1 cellular context compared by ENCODE assay signal in the genomic region with DNA sequence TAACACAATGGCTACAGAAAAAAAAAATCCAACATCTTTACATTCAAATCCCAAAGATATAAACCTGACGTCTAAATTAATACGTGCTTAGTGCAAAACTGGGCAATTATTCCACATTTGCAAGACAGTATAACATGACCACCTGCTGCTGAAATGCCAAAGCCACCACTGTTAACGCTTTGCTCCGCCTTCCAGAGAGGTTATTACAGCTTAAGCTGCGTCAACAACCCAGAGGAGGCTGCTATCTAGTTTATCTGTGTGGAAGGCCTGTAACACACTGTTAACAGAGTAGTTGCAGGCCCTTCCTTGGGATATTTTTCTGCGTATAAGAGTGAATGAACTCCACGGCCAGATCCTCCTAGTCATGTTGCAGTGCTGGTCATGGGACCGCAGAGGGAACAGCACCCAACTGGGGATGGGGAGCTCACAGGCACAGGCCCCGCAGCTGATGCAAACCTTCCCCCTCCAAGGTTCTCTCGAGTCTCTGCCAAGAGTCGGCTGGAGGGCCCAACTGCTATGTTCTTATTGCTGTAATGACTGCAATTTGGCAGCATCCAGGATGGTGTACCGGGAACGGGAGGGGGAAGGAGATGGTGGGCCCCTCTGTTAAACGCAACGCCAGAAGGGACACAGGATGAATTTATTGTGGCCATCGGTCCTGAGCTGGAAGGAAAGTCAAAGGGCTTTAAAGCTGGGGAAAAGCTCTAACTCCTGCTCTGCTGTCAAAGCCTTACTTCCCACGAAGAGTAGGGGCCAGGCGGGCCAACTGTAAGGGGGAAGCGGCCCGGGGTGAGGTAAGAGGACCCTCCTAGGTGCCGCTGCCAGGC.
A peak's percentile ranks its signal among the peaks of the same experiment; 100 is the strongest.
TF ChIP-seq lines count a peak whose summit lies in the region.

No MANE protein-coding gene starts in this region.

TF ChIP-seq in HepG2, 621 proteins besides CTCF, POLR2A, EP300 and RAD21 (continued from another document and continues in another):
- TF ChIP-seq, protein P1, sequence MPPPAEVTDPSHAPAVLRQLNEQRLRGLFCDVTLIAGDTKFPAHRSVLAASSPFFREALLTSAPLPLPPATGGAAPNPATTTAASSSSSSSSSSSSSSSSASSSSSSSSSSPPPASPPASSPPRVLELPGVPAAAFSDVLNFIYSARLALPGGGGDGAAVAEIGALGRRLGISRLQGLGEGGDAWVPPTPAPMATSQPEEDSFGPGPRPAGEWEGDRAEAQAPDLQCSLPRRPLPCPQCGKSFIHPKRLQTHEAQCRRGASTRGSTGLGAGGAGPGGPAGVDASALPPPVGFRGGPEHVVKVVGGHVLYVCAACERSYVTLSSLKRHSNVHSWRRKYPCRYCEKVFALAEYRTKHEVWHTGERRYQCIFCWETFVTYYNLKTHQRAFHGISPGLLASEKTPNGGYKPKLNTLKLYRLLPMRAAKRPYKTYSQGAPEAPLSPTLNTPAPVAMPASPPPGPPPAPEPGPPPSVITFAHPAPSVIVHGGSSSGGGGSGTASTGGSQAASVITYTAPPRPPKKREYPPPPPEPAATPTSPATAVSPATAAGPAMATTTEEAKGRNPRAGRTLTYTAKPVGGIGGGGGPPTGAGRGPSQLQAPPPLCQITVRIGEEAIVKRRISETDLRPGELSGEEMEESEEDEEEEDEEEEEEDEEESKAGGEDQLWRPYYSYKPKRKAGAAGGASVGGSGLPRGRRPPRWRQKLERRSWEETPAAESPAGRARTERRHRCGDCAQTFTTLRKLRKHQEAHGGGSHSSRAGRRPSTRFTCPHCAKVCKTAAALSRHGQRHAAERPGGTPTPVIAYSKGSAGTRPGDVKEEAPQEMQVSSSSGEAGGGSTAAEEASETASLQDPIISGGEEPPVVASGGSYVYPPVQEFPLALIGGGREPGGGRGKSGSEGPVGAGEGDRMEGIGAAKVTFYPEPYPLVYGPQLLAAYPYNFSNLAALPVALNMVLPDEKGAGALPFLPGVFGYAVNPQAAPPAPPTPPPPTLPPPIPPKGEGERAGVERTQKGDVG (CRISPR knock-in tag; IDR thresholded peaks at IDR 0.05; ENCODE audit: borderline replicate concordance), result no peak
- TF ChIP-seq, protein P2, sequence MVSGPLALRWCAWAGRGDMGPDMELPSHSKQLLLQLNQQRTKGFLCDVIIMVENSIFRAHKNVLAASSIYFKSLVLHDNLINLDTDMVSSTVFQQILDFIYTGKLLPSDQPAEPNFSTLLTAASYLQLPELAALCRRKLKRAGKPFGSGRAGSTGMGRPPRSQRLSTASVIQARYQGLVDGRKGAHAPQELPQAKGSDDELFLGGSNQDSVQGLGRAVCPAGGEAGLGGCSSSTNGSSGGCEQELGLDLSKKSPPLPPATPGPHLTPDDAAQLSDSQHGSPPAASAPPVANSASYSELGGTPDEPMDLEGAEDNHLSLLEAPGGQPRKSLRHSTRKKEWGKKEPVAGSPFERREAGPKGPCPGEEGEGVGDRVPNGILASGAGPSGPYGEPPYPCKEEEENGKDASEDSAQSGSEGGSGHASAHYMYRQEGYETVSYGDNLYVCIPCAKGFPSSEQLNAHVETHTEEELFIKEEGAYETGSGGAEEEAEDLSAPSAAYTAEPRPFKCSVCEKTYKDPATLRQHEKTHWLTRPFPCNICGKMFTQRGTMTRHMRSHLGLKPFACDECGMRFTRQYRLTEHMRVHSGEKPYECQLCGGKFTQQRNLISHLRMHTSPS (CRISPR knock-in tag; IDR thresholded peaks at IDR 0.05; ENCODE audit: low read depth), result no peak
- TF ChIP-seq NFKBIZ (CRISPR knock-in tag; IDR thresholded peaks at IDR 0.05), result no peak
- TF ChIP-seq MTF2 (CRISPR knock-in tag; IDR thresholded peaks at IDR 0.05; ENCODE audit: borderline replicate concordance), result no peak; the same call in 1 of the 2 replicates
- TF ChIP-seq ZBTB21 (CRISPR knock-in tag; IDR thresholded peaks at IDR 0.05), result no peak
- TF ChIP-seq ZNF260 (CRISPR knock-in tag; IDR thresholded peaks at IDR 0.05; ENCODE audit: borderline replicate concordance, low read depth), result no peak
- no peak for TF ChIP-seq TAF1 (CRISPR knock-in tag; IDR thresholded peaks at IDR 0.05)
- TF ChIP-seq ZFP1 (CRISPR knock-in tag; IDR thresholded peaks at IDR 0.05), result peak; percentile 16; the same call in 1 of the 2 replicates
- TF ChIP-seq, protein P3, sequence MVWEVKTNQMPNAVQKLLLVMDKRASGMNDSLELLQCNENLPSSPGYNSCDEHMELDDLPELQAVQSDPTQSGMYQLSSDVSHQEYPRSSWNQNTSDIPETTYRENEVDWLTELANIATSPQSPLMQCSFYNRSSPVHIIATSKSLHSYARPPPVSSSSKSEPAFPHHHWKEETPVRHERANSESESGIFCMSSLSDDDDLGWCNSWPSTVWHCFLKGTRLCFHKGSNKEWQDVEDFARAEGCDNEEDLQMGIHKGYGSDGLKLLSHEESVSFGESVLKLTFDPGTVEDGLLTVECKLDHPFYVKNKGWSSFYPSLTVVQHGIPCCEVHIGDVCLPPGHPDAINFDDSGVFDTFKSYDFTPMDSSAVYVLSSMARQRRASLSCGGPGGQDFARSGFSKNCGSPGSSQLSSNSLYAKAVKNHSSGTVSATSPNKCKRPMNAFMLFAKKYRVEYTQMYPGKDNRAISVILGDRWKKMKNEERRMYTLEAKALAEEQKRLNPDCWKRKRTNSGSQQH (CRISPR knock-in tag; IDR thresholded peaks at IDR 0.05; ENCODE audit: low read depth), result peak; percentile 54; the same call in 1 of the 2 replicates
- TF ChIP-seq ZNF430 (CRISPR knock-in tag; IDR thresholded peaks at IDR 0.05), result no peak
- TF ChIP-seq PRPF4 (IDR thresholded peaks at IDR 0.05; ENCODE audit: low read depth, low read length, poor library complexity, severe bottlenecking), result no peak
- TF ChIP-seq, protein P4, sequence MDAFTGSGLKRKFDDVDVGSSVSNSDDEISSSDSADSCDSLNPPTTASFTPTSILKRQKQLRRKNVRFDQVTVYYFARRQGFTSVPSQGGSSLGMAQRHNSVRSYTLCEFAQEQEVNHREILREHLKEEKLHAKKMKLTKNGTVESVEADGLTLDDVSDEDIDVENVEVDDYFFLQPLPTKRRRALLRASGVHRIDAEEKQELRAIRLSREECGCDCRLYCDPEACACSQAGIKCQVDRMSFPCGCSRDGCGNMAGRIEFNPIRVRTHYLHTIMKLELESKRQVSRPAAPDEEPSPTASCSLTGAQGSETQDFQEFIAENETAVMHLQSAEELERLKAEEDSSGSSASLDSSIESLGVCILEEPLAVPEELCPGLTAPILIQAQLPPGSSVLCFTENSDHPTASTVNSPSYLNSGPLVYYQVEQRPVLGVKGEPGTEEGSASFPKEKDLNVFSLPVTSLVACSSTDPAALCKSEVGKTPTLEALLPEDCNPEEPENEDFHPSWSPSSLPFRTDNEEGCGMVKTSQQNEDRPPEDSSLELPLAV (CRISPR knock-in tag; conservative IDR thresholded peaks at IDR 0.05; ENCODE audit: low read depth), result no peak
- no peak for TF ChIP-seq ZNF256 (CRISPR knock-in tag; conservative IDR thresholded peaks at IDR 0.05)
- TF ChIP-seq, protein P5, sequence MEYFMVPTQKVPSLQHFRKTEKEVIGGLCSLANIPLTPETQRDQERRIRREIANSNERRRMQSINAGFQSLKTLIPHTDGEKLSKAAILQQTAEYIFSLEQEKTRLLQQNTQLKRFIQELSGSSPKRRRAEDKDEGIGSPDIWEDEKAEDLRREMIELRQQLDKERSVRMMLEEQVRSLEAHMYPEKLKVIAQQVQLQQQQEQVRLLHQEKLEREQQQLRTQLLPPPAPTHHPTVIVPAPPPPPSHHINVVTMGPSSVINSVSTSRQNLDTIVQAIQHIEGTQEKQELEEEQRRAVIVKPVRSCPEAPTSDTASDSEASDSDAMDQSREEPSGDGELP (IDR thresholded peaks at IDR 0.05; ENCODE audit: borderline replicate concordance, low read depth), result peak; percentile 44; the same call in 1 of the 2 replicates
- TF ChIP-seq ZNF292 (CRISPR knock-in tag; IDR thresholded peaks at IDR 0.05; ENCODE audit: borderline replicate concordance, low read depth), result peak; percentile 85
- TF ChIP-seq ZNF768 (CRISPR knock-in tag; IDR thresholded peaks at IDR 0.05), result no peak
- peak; percentile 32; the same call in 1 of the 2 replicates for TF ChIP-seq ZNF160 (CRISPR knock-in tag; IDR thresholded peaks at IDR 0.05)
- no peak for TF ChIP-seq SOX13 (IDR thresholded peaks at IDR 0.05)
- no peak for TF ChIP-seq SOX13 (CRISPR knock-in tag; conservative IDR thresholded peaks at IDR 0.05 in 1 of 2, IDR thresholded peaks at IDR 0.05 in 1 of 2)
- TF ChIP-seq ZSCAN31 (CRISPR knock-in tag; IDR thresholded peaks at IDR 0.05; ENCODE audit: low read depth), result no peak
- no peak for TF ChIP-seq MXD4 (CRISPR knock-in tag; IDR thresholded peaks at IDR 0.05)
- TF ChIP-seq ZNF614 (CRISPR knock-in tag; IDR thresholded peaks at IDR 0.05; ENCODE audit: borderline replicate concordance), result no peak
- no peak for TF ChIP-seq KDM1A (CRISPR knock-in tag; IDR thresholded peaks at IDR 0.05)
- no peak for TF ChIP-seq GATAD1 (CRISPR knock-in tag; IDR thresholded peaks at IDR 0.05)
- 0 out of 2 replicates have a peak, but pooled peaks have one; percentile 23 for TF ChIP-seq JUND (CRISPR knock-in tag; IDR thresholded peaks at IDR 0.05)
- TF ChIP-seq, protein P6, sequence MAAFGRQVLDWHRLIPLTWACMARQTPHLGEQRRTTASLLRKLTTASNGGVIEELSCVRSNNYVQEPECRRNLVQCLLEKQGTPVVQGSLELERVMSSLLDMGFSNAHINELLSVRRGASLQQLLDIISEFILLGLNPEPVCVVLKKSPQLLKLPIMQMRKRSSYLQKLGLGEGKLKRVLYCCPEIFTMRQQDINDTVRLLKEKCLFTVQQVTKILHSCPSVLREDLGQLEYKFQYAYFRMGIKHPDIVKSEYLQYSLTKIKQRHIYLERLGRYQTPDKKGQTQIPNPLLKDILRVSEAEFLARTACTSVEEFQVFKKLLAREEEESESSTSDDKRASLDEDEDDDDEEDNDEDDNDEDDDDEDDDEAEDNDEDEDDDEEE (CRISPR knock-in tag; IDR thresholded peaks at IDR 0.05), result peak; percentile 49; the same call in 1 of the 2 replicates
- TF ChIP-seq ZNF224 (CRISPR knock-in tag; IDR thresholded peaks at IDR 0.05), result peak; percentile 86; the same call in 1 of the 2 replicates
- no peak for TF ChIP-seq HOXA5 (CRISPR knock-in tag; IDR thresholded peaks at IDR 0.05)
- TF ChIP-seq ZKSCAN8 (CRISPR knock-in tag; IDR thresholded peaks at IDR 0.05; ENCODE audit: borderline replicate concordance), result no peak
- TF ChIP-seq, protein P7, sequence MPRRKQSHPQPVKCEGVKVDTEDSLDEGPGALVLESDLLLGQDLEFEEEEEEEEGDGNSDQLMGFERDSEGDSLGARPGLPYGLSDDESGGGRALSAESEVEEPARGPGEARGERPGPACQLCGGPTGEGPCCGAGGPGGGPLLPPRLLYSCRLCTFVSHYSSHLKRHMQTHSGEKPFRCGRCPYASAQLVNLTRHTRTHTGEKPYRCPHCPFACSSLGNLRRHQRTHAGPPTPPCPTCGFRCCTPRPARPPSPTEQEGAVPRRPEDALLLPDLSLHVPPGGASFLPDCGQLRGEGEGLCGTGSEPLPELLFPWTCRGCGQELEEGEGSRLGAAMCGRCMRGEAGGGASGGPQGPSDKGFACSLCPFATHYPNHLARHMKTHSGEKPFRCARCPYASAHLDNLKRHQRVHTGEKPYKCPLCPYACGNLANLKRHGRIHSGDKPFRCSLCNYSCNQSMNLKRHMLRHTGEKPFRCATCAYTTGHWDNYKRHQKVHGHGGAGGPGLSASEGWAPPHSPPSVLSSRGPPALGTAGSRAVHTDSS (CRISPR knock-in tag; conservative IDR thresholded peaks at IDR 0.05), result no peak
- TF ChIP-seq, protein P8, sequence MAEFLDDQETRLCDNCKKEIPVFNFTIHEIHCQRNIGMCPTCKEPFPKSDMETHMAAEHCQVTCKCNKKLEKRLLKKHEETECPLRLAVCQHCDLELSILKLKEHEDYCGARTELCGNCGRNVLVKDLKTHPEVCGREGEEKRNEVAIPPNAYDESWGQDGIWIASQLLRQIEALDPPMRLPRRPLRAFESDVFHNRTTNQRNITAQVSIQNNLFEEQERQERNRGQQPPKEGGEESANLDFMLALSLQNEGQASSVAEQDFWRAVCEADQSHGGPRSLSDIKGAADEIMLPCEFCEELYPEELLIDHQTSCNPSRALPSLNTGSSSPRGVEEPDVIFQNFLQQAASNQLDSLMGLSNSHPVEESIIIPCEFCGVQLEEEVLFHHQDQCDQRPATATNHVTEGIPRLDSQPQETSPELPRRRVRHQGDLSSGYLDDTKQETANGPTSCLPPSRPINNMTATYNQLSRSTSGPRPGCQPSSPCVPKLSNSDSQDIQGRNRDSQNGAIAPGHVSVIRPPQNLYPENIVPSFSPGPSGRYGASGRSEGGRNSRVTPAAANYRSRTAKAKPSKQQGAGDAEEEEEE (CRISPR knock-in tag; IDR thresholded peaks at IDR 0.05; ENCODE audit: borderline replicate concordance), result 0 out of 2 replicates have a peak, but pooled peaks have one; percentile 37
- TF ChIP-seq IKZF4 (CRISPR knock-in tag; IDR thresholded peaks at IDR 0.05; ENCODE audit: borderline replicate concordance, low read depth, not compliant biosample characterization), result no peak
- TF ChIP-seq PHF5A (CRISPR knock-in tag; IDR thresholded peaks at IDR 0.05; ENCODE audit: low read depth, unreplicated experiment), result no peak
- no peak for TF ChIP-seq JUN (CRISPR knock-in tag; IDR thresholded peaks at IDR 0.05)
- TF ChIP-seq ZNF44 (CRISPR knock-in tag; IDR thresholded peaks at IDR 0.05), result no peak
- no peak for TF ChIP-seq ESRRA (CRISPR knock-in tag; IDR thresholded peaks at IDR 0.05; ENCODE audit: low read depth)
- no peak for TF ChIP-seq AHR (CRISPR knock-in tag; IDR thresholded peaks at IDR 0.05)
- TF ChIP-seq ZNF546 (CRISPR knock-in tag; conservative IDR thresholded peaks at IDR 0.05), result no peak
- TF ChIP-seq ZNF780A (CRISPR knock-in tag; IDR thresholded peaks at IDR 0.05), result no peak
- TF ChIP-seq MEIS1 (CRISPR knock-in tag; IDR thresholded peaks at IDR 0.05; ENCODE audit: borderline replicate concordance), result no peak
- TF ChIP-seq SMC3 (IDR thresholded peaks at IDR 0.05; ENCODE audit: low read length), result no peak
- TF ChIP-seq SOX5 (CRISPR knock-in tag; IDR thresholded peaks at IDR 0.05; ENCODE audit: borderline replicate concordance), result no peak
- TF ChIP-seq NCOA5 (CRISPR knock-in tag; IDR thresholded peaks at IDR 0.05), result no peak
- no peak for TF ChIP-seq GABPA (IDR thresholded peaks at IDR 0.05; ENCODE audit: low read depth, low read length)
- TF ChIP-seq GABPA (CRISPR knock-in tag; IDR thresholded peaks at IDR 0.05; ENCODE audit: low read depth), result no peak
- no peak for TF ChIP-seq NR3C1 (CRISPR knock-in tag; IDR thresholded peaks at IDR 0.05)
- no peak for TF ChIP-seq NR2F1 (CRISPR knock-in tag; IDR thresholded peaks at IDR 0.05)
- no peak for TF ChIP-seq ZFX (CRISPR knock-in tag; IDR thresholded peaks at IDR 0.05; ENCODE audit: low read depth)
- no peak for TF ChIP-seq HOXA9 (CRISPR knock-in tag; IDR thresholded peaks at IDR 0.05; ENCODE audit: borderline replicate concordance)
- TF ChIP-seq, protein P9, sequence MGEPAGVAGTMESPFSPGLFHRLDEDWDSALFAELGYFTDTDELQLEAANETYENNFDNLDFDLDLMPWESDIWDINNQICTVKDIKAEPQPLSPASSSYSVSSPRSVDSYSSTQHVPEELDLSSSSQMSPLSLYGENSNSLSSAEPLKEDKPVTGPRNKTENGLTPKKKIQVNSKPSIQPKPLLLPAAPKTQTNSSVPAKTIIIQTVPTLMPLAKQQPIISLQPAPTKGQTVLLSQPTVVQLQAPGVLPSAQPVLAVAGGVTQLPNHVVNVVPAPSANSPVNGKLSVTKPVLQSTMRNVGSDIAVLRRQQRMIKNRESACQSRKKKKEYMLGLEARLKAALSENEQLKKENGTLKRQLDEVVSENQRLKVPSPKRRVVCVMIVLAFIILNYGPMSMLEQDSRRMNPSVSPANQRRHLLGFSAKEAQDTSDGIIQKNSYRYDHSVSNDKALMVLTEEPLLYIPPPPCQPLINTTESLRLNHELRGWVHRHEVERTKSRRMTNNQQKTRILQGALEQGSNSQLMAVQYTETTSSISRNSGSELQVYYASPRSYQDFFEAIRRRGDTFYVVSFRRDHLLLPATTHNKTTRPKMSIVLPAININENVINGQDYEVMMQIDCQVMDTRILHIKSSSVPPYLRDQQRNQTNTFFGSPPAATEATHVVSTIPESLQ (CRISPR knock-in tag; conservative IDR thresholded peaks at IDR 0.05), result no peak
